Comparison of ENCODE assay signal across 27 cellular contexts in the genomic region with DNA sequence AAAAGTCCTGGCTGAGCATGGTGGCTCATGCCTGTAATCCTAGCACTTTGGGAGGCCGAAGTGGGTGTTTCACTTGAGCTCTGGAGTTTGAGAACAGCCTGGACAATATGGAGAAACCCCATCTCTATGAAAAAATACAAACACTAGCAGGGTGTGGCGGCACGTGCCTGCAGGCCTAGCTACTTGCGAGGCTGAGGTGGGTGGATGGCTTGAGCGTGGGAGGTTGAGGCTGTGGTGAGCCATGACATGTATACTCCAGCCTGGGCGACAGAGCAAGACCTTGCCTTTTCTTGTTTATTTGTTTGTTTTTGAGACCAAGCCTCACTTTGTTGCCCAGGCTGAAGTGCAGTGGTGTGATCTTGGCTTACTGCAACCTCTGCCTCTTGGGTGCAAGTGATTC.
"Had no signal": no experiment of that assay in that cellular context is flagged by ENCODE, and none has a peak within 500 bp of the region (broad histone marks: within the 10 kb centered on the region; RNA-seq: fewer than 3 reads in every experiment).

No MANE protein-coding gene starts in this region.

- H3K9me3 ChIP-seq: ovary, psoas muscle, right lobe of liver, sigmoid colon, stomach, thoracic aorta, thyroid gland, tibial nerve, upper lobe of left lung, vagina had no signal

- DNase-seq: nephron progenitor cell; occipital lobe; ovary; psoas muscle; right cardiac atrium; right lobe of liver; sigmoid colon; small intestine; stimulated activated CD4-positive, alpha-beta T cell treated with anti-CD3 and anti-CD28 coated beads, Interleukin-15, amount 100 ng/mL, for 24 hours; stimulated activated CD4-positive, alpha-beta T cell treated with anti-CD3 and anti-CD28 coated beads, Interleukin-2, amount 100 ng/mL, for 24 hours; stimulated activated CD4-positive, alpha-beta T cell treated with anti-CD3 and anti-CD28 coated beads, Interleukin-2, amount 100 ng/mL, for 48 hours; stimulated activated CD4-positive, alpha-beta T cell treated with anti-CD3 and anti-CD28 coated beads, Interleukin-4, amount 100 ng/mL, for 24 hours; stimulated activated naive B cell treated with anti-CD40 and anti-IgM and Interleukin-4, amounts not matched to agents 10 μg/mL and 1 μg/mL and 100 μg/mL, for 72 hours; stimulated activated naive CD4-positive, alpha-beta T cell treated with Interleukin-2 at 50 U/mL for 16 hours; stomach; thyroid gland; trophoblast cell had no signal

- H3K4me3 ChIP-seq: ovary, psoas muscle, right lobe of liver, sigmoid colon, stomach, thoracic aorta, thyroid gland, tibial nerve, upper lobe of left lung, vagina had no signal

- H3K4me1 ChIP-seq: parathyroid adenoma, psoas muscle, vagina had no signal

- H3K27ac Mint-ChIP-seq: natural killer cell treated with Interleukin-12 subunit alpha and Interleukin-12 subunit beta and Interleukin-15 and Interleukin-18, amount 100 ng/mL, for 72 hours; nephron progenitor cell; progenitor cell of endocrine pancreas; stimulated activated effector memory CD8-positive, alpha-beta T cell treated with anti-CD3 and anti-CD28 coated beads, Interleukin-12 subunit alpha, Interleukin-12 subunit beta, amount 100 ng/mL, for 72 hours; stimulated activated naive B cell treated with anti-CD40 and anti-IgM and Interleukin-4, amounts not matched to agents 10 μg/mL and 1 μg/mL and 100 μg/mL, for 72 hours; stimulated activated naive CD8-positive, alpha-beta T cell treated with anti-CD3 and anti-CD28 coated beads, Interleukin-15, Interleukin-2, amounts not matched to agents 100 ng/mL and 50 ng/mL, for 24 hours had no signal

- H3K36me3 ChIP-seq: ovary, right lobe of liver, sigmoid colon, stomach, thoracic aorta, thyroid gland, tibial nerve, upper lobe of left lung, vagina had no signal

- H3K36me3 Mint-ChIP-seq: natural killer cell treated with Interleukin-12 subunit alpha and Interleukin-12 subunit beta and Interleukin-15 and Interleukin-18, amount 100 ng/mL, for 72 hours; stimulated activated effector memory CD8-positive, alpha-beta T cell treated with anti-CD3 and anti-CD28 coated beads, Interleukin-12 subunit alpha, Interleukin-12 subunit beta, amount 100 ng/mL, for 72 hours; stimulated activated naive B cell treated with anti-CD40 and anti-IgM and Interleukin-4, amounts not matched to agents 10 μg/mL and 1 μg/mL and 100 μg/mL, for 72 hours had no signal

- H3K27me3 Mint-ChIP-seq: stimulated activated naive CD8-positive, alpha-beta T cell treated with anti-CD3 and anti-CD28 coated beads, Interleukin-15, Interleukin-2, amounts not matched to agents 100 ng/mL and 50 ng/mL, for 24 hours had no signal

- H3K9me3 Mint-ChIP-seq: natural killer cell treated with Interleukin-12 subunit alpha and Interleukin-12 subunit beta and Interleukin-15 and Interleukin-18, amount 100 ng/mL, for 72 hours; neural crest cell; stimulated activated effector memory CD8-positive, alpha-beta T cell treated with anti-CD3 and anti-CD28 coated beads, Interleukin-12 subunit alpha, Interleukin-12 subunit beta, amount 100 ng/mL, for 72 hours; stimulated activated naive B cell treated with anti-CD40 and anti-IgM and Interleukin-4, amounts not matched to agents 10 μg/mL and 1 μg/mL and 100 μg/mL, for 72 hours; stimulated activated naive CD8-positive, alpha-beta T cell treated with anti-CD3 and anti-CD28 coated beads, Interleukin-15, Interleukin-2, amounts not matched to agents 100 ng/mL and 50 ng/mL, for 24 hours had no signal

- ATAC-seq: natural killer cell treated with Interleukin-12 subunit alpha and Interleukin-12 subunit beta and Interleukin-15 and Interleukin-18, amount 100 ng/mL, for 72 hours; psoas muscle; right cardiac atrium; right lobe of liver; stimulated activated effector memory CD8-positive, alpha-beta T cell treated with anti-CD3 and anti-CD28 coated beads, Interleukin-12 subunit alpha, Interleukin-12 subunit beta, amount 100 ng/mL, for 72 hours; stimulated activated naive B cell treated with anti-CD40 and anti-IgM and Interleukin-4, amounts not matched to agents 10 μg/mL and 1 μg/mL and 100 μg/mL, for 72 hours had no signal

- H3K27ac ChIP-seq: ovary, parathyroid adenoma, psoas muscle, right lobe of liver, sigmoid colon, stomach, thoracic aorta, thyroid gland, tibial nerve, upper lobe of left lung, vagina had no signal

- H3K4me3 Mint-ChIP-seq: natural killer cell treated with Interleukin-12 subunit alpha and Interleukin-12 subunit beta and Interleukin-15 and Interleukin-18, amount 100 ng/mL, for 72 hours; nephron progenitor cell; neural crest cell; stimulated activated effector memory CD8-positive, alpha-beta T cell treated with anti-CD3 and anti-CD28 coated beads, Interleukin-12 subunit alpha, Interleukin-12 subunit beta, amount 100 ng/mL, for 72 hours; stimulated activated naive B cell treated with anti-CD40 and anti-IgM and Interleukin-4, amounts not matched to agents 10 μg/mL and 1 μg/mL and 100 μg/mL, for 72 hours; stimulated activated naive CD8-positive, alpha-beta T cell treated with anti-CD3 and anti-CD28 coated beads, Interleukin-15, Interleukin-2, amounts not matched to agents 100 ng/mL and 50 ng/mL, for 24 hours had no signal
